ENCODE assay signal across 1 cellular context in genomic region chr17:29176500-29177351, GRCh38.
TF ChIP-seq lines count a peak whose summit lies in the region.

No MANE protein-coding gene starts in this region.

TF ChIP-seq in GM12878, 131 proteins besides CTCF, POLR2A, EP300 and RAD21 (continued from another document and continues in another):
- TF ChIP-seq BCLAF1 (IDR thresholded peaks at IDR 0.05): no peak
- no peak for TF ChIP-seq MLLT1 (IDR thresholded peaks at IDR 0.05)
- no peak for TF ChIP-seq STAT3 (IDR thresholded peaks at IDR 0.05; ENCODE audit: low read depth, low read length)
- TF ChIP-seq STAT1 (conservative IDR thresholded peaks at IDR 0.05): no peak
- no peak for TF ChIP-seq SREBF2 (IDR thresholded peaks at IDR 0.05; ENCODE audit: low read length)
- no peak for TF ChIP-seq ZBED1 (IDR thresholded peaks at IDR 0.05; ENCODE audit: borderline replicate concordance)
- no peak for TF ChIP-seq HDAC2 (IDR thresholded peaks at IDR 0.05)
- no peak for TF ChIP-seq E2F4 (IDR thresholded peaks at IDR 0.05; ENCODE audit: low read depth, low read length)
- no peak for TF ChIP-seq IRF5 (IDR thresholded peaks at IDR 0.05; ENCODE audit: borderline replicate concordance)
- TF ChIP-seq SMARCA5 (IDR thresholded peaks at IDR 0.05): peak; percentile 96
- TF ChIP-seq JUND (IDR thresholded peaks at IDR 0.05; ENCODE audit: low read depth, low read length): no peak
- no peak for TF ChIP-seq PAX8 (IDR thresholded peaks at IDR 0.05)
- no peak for TF ChIP-seq SP1 (IDR thresholded peaks at IDR 0.05; ENCODE audit: low read depth, low read length)
- TF ChIP-seq ZSCAN29 (IDR thresholded peaks at IDR 0.05): no peak
- TF ChIP-seq USF1 (IDR thresholded peaks at IDR 0.05; ENCODE audit: borderline replicate concordance, extremely low read length, insufficient read depth, low read depth, low read length): peak; percentile 73
- TF ChIP-seq CHD2 (IDR thresholded peaks at IDR 0.05; ENCODE audit: borderline replicate concordance, low read depth, low read length): no peak
- TF ChIP-seq ZNF592 (IDR thresholded peaks at IDR 0.05): 0 out of 2 replicates have a peak, but pooled peaks have one; percentile 53
- TF ChIP-seq RELA (IDR thresholded peaks at IDR 0.05; ENCODE audit: borderline replicate concordance, partially characterized antibody): no peak
- no peak for TF ChIP-seq EZH2 (IDR thresholded peaks at IDR 0.05; ENCODE audit: borderline replicate concordance, control insufficient read depth, low read depth, low read length)
- TF ChIP-seq IKZF2 (IDR thresholded peaks at IDR 0.05): 0 out of 4 replicates have a peak, but pooled peaks of 1 of the 2 experiments have one; percentile 35
- no peak for TF ChIP-seq ETV6 (conservative IDR thresholded peaks at IDR 0.05 in 1 of 2, IDR thresholded peaks at IDR 0.05 in 1 of 2; ENCODE audit: borderline replicate concordance in 1 of 2, low read depth in 1 of 2)
- TF ChIP-seq PBX3 (IDR thresholded peaks at IDR 0.05; ENCODE audit: insufficient replicate concordance, low read depth, low read length): no peak
- TF ChIP-seq CBX5 (IDR thresholded peaks at IDR 0.05; ENCODE audit: low read depth): no peak
- no peak for TF ChIP-seq NFYA (IDR thresholded peaks at IDR 0.05; ENCODE audit: borderline replicate concordance, low read depth, low read length)
- peak; percentile 51; the same call in 1 of the 2 replicates for TF ChIP-seq RAD51 (IDR thresholded peaks at IDR 0.05)
- no peak for TF ChIP-seq RBBP5 (conservative IDR thresholded peaks at IDR 0.05)
- TF ChIP-seq SRF (IDR thresholded peaks at IDR 0.05; ENCODE audit: low read depth in 2 of 2, low read length in 2 of 2): no peak
- TF ChIP-seq GABPA (IDR thresholded peaks at IDR 0.05; ENCODE audit: low read depth): no peak
- TF ChIP-seq NR2C2 (IDR thresholded peaks at IDR 0.05; ENCODE audit: borderline replicate concordance, control insufficient read depth, insufficient read length, low read depth): no peak
- TF ChIP-seq LARP7 (IDR thresholded peaks at IDR 0.05): peak; percentile 72; the same call in 1 of the 2 replicates
- TF ChIP-seq PAX5 (IDR thresholded peaks at IDR 0.05; ENCODE audit: borderline replicate concordance, low read depth, low read length): no peak
- TF ChIP-seq CEBPB (IDR thresholded peaks at IDR 0.05; ENCODE audit: borderline replicate concordance in 1 of 2, low read depth in 2 of 2, low read length in 2 of 2): no peak
- no peak for TF ChIP-seq IRF3 (IDR thresholded peaks at IDR 0.05)
- TF ChIP-seq FOXM1 (IDR thresholded peaks at IDR 0.05; ENCODE audit: low read depth, low read length): no peak
- no peak for TF ChIP-seq IRF4 (IDR thresholded peaks at IDR 0.05; ENCODE audit: low read depth, low read length)
- TF ChIP-seq HSF1 (IDR thresholded peaks at IDR 0.05; ENCODE audit: low read depth, low read length): no peak
- TF ChIP-seq BCL11A (IDR thresholded peaks at IDR 0.05; ENCODE audit: low read depth, low read length): no peak
- TF ChIP-seq MYC (IDR thresholded peaks at IDR 0.05; ENCODE audit: insufficient read depth, insufficient read length, insufficient replicate concordance, low read length, severe bottlenecking): no peak
- no peak; the same call in 1 of the 2 replicates for TF ChIP-seq SPI1 (IDR thresholded peaks at IDR 0.05; ENCODE audit: borderline replicate concordance, insufficient read depth, low read depth, low read length)
- TF ChIP-seq HCFC1 (IDR thresholded peaks at IDR 0.05; ENCODE audit: low read length): no peak
- no peak for TF ChIP-seq ZNF207 (IDR thresholded peaks at IDR 0.05; ENCODE audit: borderline replicate concordance)
- no peak for TF ChIP-seq FOS (IDR thresholded peaks at IDR 0.05; ENCODE audit: borderline replicate concordance, extremely low read depth, insufficient read length)
- no peak for TF ChIP-seq MTA2 (IDR thresholded peaks at IDR 0.05; ENCODE audit: low read depth)
- no peak for TF ChIP-seq POLR2AphosphoS5 (IDR thresholded peaks at IDR 0.05; ENCODE audit: low read length)
- TF ChIP-seq EGR1 (IDR thresholded peaks at IDR 0.05; ENCODE audit: borderline replicate concordance in 1 of 2, low read depth in 2 of 2, low read length in 2 of 2): no peak
- no peak for TF ChIP-seq BCL3 (IDR thresholded peaks at IDR 0.05; ENCODE audit: borderline replicate concordance, insufficient read depth, low read depth, low read length, poor library complexity, severe bottlenecking)
- no peak for TF ChIP-seq CREB1 (IDR thresholded peaks at IDR 0.05; ENCODE audit: low read depth)
- TF ChIP-seq MAX (IDR thresholded peaks at IDR 0.05; ENCODE audit: low read depth, low read length): 0 out of 2 replicates have a peak, but pooled peaks have one; percentile 40
- TF ChIP-seq NRF1 (conservative IDR thresholded peaks at IDR 0.05; ENCODE audit: low read depth, low read length): no peak
- TF ChIP-seq BRCA1 (IDR thresholded peaks at IDR 0.05; ENCODE audit: low read depth, low read length): no peak
